ENCODE assay signal across 8 cellular contexts in genomic region chr7:5702876-5703571, GRCh38.
DNase-seq lines count a peak whose midpoint lies in the region; ATAC-seq and TF ChIP-seq lines count a peak whose summit lies in the region.

No MANE protein-coding gene starts in this region.

- no peak for TF ChIP-seq CTCF in MCF 10A (IDR thresholded peaks at IDR 0.05; ENCODE audit: unreplicated experiment)
- TF ChIP-seq CTCF in breast epithelium (IDR thresholded peaks at IDR 0.05) = no peak
- no peak for TF ChIP-seq CTCF in brain (conservative IDR thresholded peaks at IDR 0.05)
- TF ChIP-seq CTCF in left lung (IDR thresholded peaks at IDR 0.05) = no peak
- TF ChIP-seq CTCF in upper lobe of right lung (IDR thresholded peaks at IDR 0.05) = no peak

- H3K9me3 Mint-ChIP-seq in MCF 10A (ENCODE audit: unreplicated experiment) = no peaks in the 10 kb centered on the region
- H3K9me3 Mint-ChIP-seq in brain = no peaks in the 10 kb centered on the region

- H3K4me3 Mint-ChIP-seq in MCF 10A (ENCODE audit: unreplicated experiment) = no peak overlapping the region
- peak overlapping the region in 4 of 5 experiments; percentile 38 to 80 (median 54) for H3K4me3 Mint-ChIP-seq in brain

- H3K36me3 Mint-ChIP-seq in MCF 10A (ENCODE audit: insufficient read depth, unreplicated experiment) (peaks cover 24% of the 10 kb centered on the region), brain (peaks cover 22% of the 10 kb centered on the region)

- intact Hi-C loops in MCF 10A (cut with micrococcal nuclease) (loop anchor here (5.0 kb wide), 1 partner anchor 36 kb away; no protein-coding TSS in a partner anchor), breast epithelium (cut with DNase I; ENCODE audit: low total_unique reads) (no loop called here), left lung (cut with DNase I) (loop anchor here in 1 of 2 donors (5.0 kb wide), 1 partner anchor 36 kb away; no protein-coding TSS in a partner anchor), upper lobe of right lung (cut with DNase I) (no loop called here)

- POLR2A ChIA-PET in MCF 10A (lab: Yijun Ruan, JAX) = interaction anchor here (1.1 to 5.8 kb wide), 5 partner anchors 11 to 78 kb away, joined by 3 to 92 read pairs (median 6); partner anchors contain the start of gene RNF216

- H3K27me3 Mint-ChIP-seq in MCF 10A (ENCODE audit: insufficient read depth, unreplicated experiment) (no peaks in the 10 kb centered on the region), brain (no peaks in the 10 kb centered on the region)

- peak overlapping the region; percentile 27 for H3K27ac Mint-ChIP-seq in MCF 10A (ENCODE audit: low read depth, unreplicated experiment)
- H3K27ac Mint-ChIP-seq in brain = peak overlapping the region; percentile 30 to 97 (median 84)

- ATAC-seq in left lung (peak; percentile 14), upper lobe of right lung (peak; percentile 64), GM18909 (IDR thresholded peaks at IDR 0.05; ENCODE audit: poor library complexity, unreplicated experiment) (no peak)

- H3K4me1 Mint-ChIP-seq in MCF 10A (ENCODE audit: insufficient read depth, unreplicated experiment) = peaks cover 31% of the 10 kb centered on the region
- peaks cover 74% of the 10 kb centered on the region for H3K4me1 Mint-ChIP-seq in brain

- no peak overlapping the region for H3K4me3 ChIP-seq in breast epithelium
- no peak overlapping the region for H3K4me3 ChIP-seq in left lung
- H3K4me3 ChIP-seq in upper lobe of right lung = no peak overlapping the region

- no peak overlapping the region for H3K27ac ChIP-seq in breast epithelium
- peak overlapping the region in 1 of 2 donors; percentile 21 for H3K27ac ChIP-seq in left lung
- no peak overlapping the region for H3K27ac ChIP-seq in upper lobe of right lung

- no peaks in the 10 kb centered on the region for H3K36me3 ChIP-seq in breast epithelium
- peaks cover 0 to 32% of the 10 kb centered on the region in 2 donors for H3K36me3 ChIP-seq in left lung
- peaks cover 35% of the 10 kb centered on the region for H3K36me3 ChIP-seq in upper lobe of right lung

- H3K4me1 ChIP-seq in breast epithelium (no peaks in the 10 kb centered on the region), left lung (peaks cover 3 to 53% of the 10 kb centered on the region in 2 donors), upper lobe of right lung (peaks cover 19% of the 10 kb centered on the region)

- H3K27me3 ChIP-seq in breast epithelium = no peaks in the 10 kb centered on the region
- no peaks in the 10 kb centered on the region for H3K27me3 ChIP-seq in left lung
- no peaks in the 10 kb centered on the region for H3K27me3 ChIP-seq in upper lobe of right lung

- peak; percentile 45 for DNase-seq in MCF 10A (ENCODE audit: unreplicated experiment)
- DNase-seq in breast epithelium (ENCODE audit: low spot score in 2 of 2) = no peak
- DNase-seq in left lung = no peak
- DNase-seq in upper lobe of right lung = no peak
- DNase-seq in central memory CD4-positive, alpha-beta T cell = no peak
- DNase-seq in GM19238 (ENCODE audit: insufficient read length, low spot score) = no peak

- BruUV-seq in MCF 10A (replicated peaks; lab: Mats Ljungman, UMichigan) = no TSS peak

- H3K9me3 ChIP-seq in breast epithelium (no peaks in the 10 kb centered on the region), left lung (no peaks in the 10 kb centered on the region), upper lobe of right lung (no peaks in the 10 kb centered on the region)

- CTCF ChIA-PET in MCF 10A (lab: Yijun Ruan, JAX) = interaction anchor here (0.5 to 4.8 kb wide), 15 partner anchors 11 to 307 kb away, joined by 3 to 49 read pairs (median 7); no protein-coding TSS in a partner anchor

- no peak for TF ChIP-seq POLR2A in breast epithelium (IDR thresholded peaks at IDR 0.05)
